Comparison of ENCODE assay signal across 22 cellular contexts in the genomic region with DNA sequence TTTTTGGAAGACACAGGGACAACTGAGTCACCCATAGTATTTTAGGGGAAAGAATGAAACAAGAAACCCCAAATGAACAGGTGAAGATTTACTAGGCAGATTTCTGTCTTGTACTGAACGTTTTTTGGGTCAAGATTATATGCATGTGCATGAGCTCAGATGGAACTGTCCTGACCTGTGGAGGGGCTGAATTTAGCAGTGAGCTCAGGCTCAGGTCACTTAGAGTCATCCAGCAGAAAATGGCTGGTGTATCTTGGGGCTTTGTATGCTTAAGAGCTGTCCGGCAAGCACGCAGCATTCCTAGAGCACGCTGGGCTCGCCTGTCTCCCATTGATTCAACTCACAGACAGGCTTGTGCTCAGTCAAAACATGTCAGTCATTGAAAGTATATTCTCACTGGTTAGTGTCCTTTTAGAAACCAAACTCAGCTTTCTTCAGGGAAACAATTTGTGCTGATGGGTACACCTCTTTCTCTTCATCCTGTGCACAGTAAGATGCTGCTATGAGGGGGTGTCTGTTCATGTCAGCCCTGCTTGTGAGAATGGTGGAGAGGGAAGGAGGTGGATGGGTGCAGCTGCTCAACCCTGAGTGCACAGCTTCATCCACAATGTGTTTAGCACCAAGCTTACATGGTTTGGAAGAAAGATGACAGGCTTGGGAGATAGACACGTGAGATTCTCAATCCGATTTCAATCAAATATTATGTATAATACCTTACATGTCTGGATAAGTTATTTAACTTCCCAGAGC. TPM values are rescaled to one million over a fixed set of nuclear protein-coding genes. Genes with fewer than 3 reads are reported as not detected.
A peak's percentile ranks its signal among the peaks of the same experiment; 100 is the strongest.
DNase-seq lines count a peak whose midpoint lies in the region; ATAC-seq, FAIRE-seq and TF ChIP-seq lines count a peak whose summit lies in the region.
"Had no signal": no experiment of that assay in that cellular context is flagged by ENCODE, and none has a peak within 500 bp of the region (broad histone marks: within the 10 kb centered on the region; RNA-seq: fewer than 3 reads in every experiment).

No MANE protein-coding gene starts in this region.

- intact Hi-C loops in left ventricle myocardium inferior (cut with micrococcal nuclease) (no loop called here), left colon (cut with DNase I, micrococcal nuclease) (no loop called here)
- intact Hi-C loops in activated T-helper 1 cell treated with anti-CD3 and anti-CD28 coated beads, Interleukin-12 subunit alpha, Interleukin-12 subunit beta, Interleukin-2, Interleukin-4 antibody, amounts not matched to agents 30 ng/mL and 10 ng/mL and 1 ng/mL, durations not matched to agents 14 hours and 24 hours and 36 hours (cut with micrococcal nuclease), result no loop called here

- H3K27ac ChIP-seq in left ventricle myocardium inferior (replicated peaks) (peak overlapping the region; percentile 19), neuronal stem cell (replicated peaks; ENCODE audit: low read length) (no peak overlapping the region)
- H3K27ac ChIP-seq: HL-60, KMS-11, Peyer's patch had no signal

- no peak overlapping the region for H3K4ac ChIP-seq in neuronal stem cell (ENCODE audit: low read length)

- H2BK120ac ChIP-seq in neuronal stem cell (ENCODE audit: low read depth, low read length), result no peak overlapping the region

- H3K4me1 ChIP-seq in left ventricle myocardium inferior, result peaks cover 6% of the 10 kb centered on the region
- H3K4me1 ChIP-seq in neuronal stem cell (ENCODE audit: control insufficient read depth in 2 of 2, insufficient read depth in 1 of 2, low read depth in 1 of 2, low read length in 2 of 2), result peaks cover 5 to 10% of the 10 kb centered on the region in 2 donors
- H3K4me1 ChIP-seq: Peyer's patch had no signal

- no peak overlapping the region for H3K4me3 Mint-ChIP-seq in activated T-helper 1 cell treated with anti-CD3 and anti-CD28 coated beads, Interleukin-12 subunit alpha, Interleukin-12 subunit beta, Interleukin-2, Interleukin-4 antibody, amounts not matched to agents 30 ng/mL and 10 ng/mL and 1 ng/mL, durations not matched to agents 14 hours and 24 hours and 36 hours
- H3K4me3 Mint-ChIP-seq: CD4-positive, alpha-beta T cell; GM23338 had no signal

- H4K91ac ChIP-seq in neuronal stem cell (ENCODE audit: low read depth, low read length, poor library complexity), result peak overlapping the region; percentile 34

- H3K23ac ChIP-seq in neuronal stem cell (ENCODE audit: low read depth, low read length, poor library complexity), result no peak overlapping the region

- no peaks in the 10 kb centered on the region for H3K9me3 ChIP-seq in left ventricle myocardium inferior (replicated peaks)
- H3K9me3 ChIP-seq in neuronal stem cell (replicated peaks in 1 of 2; ENCODE audit: control insufficient read depth in 2 of 2, insufficient read depth in 1 of 2, low read depth in 1 of 2, low read length in 2 of 2), result no peaks in the 10 kb centered on the region
- H3K9me3 ChIP-seq: Peyer's patch had no signal

- no CpG with 5 or more reads among the region's 7 CpGs for WGBS in neuronal stem cell (ENCODE audit: extremely low coverage in 2 of 2, insufficient read length in 2 of 2, insufficient replicate concordance in 1 of 2), 2 donors

- H3K27me3 Mint-ChIP-seq in activated T-helper 1 cell treated with anti-CD3 and anti-CD28 coated beads, Interleukin-12 subunit alpha, Interleukin-12 subunit beta, Interleukin-2, Interleukin-4 antibody, amounts not matched to agents 30 ng/mL and 10 ng/mL and 1 ng/mL, durations not matched to agents 14 hours and 24 hours and 36 hours (ENCODE audit: insufficient read depth), result peaks cover 28% of the 10 kb centered on the region

- TF ChIP-seq CTCF in bronchial epithelial cell (IDR thresholded peaks at IDR 0.05; ENCODE audit: insufficient read depth, low read length, severe bottlenecking) (no peak), left ventricle myocardium inferior (IDR thresholded peaks at IDR 0.05; ENCODE audit: borderline replicate concordance) (no peak)

- H2BK15ac ChIP-seq in neuronal stem cell (ENCODE audit: low read length), result no peak overlapping the region

- H3K27ac Mint-ChIP-seq in activated T-helper 1 cell treated with anti-CD3 and anti-CD28 coated beads, Interleukin-12 subunit alpha, Interleukin-12 subunit beta, Interleukin-2, Interleukin-4 antibody, amounts not matched to agents 30 ng/mL and 10 ng/mL and 1 ng/mL, durations not matched to agents 14 hours and 24 hours and 36 hours, result no peak overlapping the region
- H3K27ac Mint-ChIP-seq: CD4-positive, alpha-beta T cell; GM23338 had no signal

- FAIRE-seq in HTR-8/SVneo (lab: Jason Lieb, UNC), result peak; percentile 63
- FAIRE-seq in bronchial epithelial cell (lab: Jason Lieb, UNC), result no peak
- FAIRE-seq: D721Med, GM12892 had no signal

- no peak overlapping the region for H2AK5ac ChIP-seq in neuronal stem cell (ENCODE audit: low read depth, low read length)

- peaks cover 10% of the 10 kb centered on the region for H3K9me3 Mint-ChIP-seq in activated T-helper 1 cell treated with anti-CD3 and anti-CD28 coated beads, Interleukin-12 subunit alpha, Interleukin-12 subunit beta, Interleukin-2, Interleukin-4 antibody, amounts not matched to agents 30 ng/mL and 10 ng/mL and 1 ng/mL, durations not matched to agents 14 hours and 24 hours and 36 hours
- H3K9me3 Mint-ChIP-seq: CD4-positive, alpha-beta T cell; GM23338 had no signal

- H3K4me1 Mint-ChIP-seq in activated T-helper 1 cell treated with anti-CD3 and anti-CD28 coated beads, Interleukin-12 subunit alpha, Interleukin-12 subunit beta, Interleukin-2, Interleukin-4 antibody, amounts not matched to agents 30 ng/mL and 10 ng/mL and 1 ng/mL, durations not matched to agents 14 hours and 24 hours and 36 hours (ENCODE audit: low read depth), result peaks cover 12% of the 10 kb centered on the region

- H3K36me3 Mint-ChIP-seq in activated T-helper 1 cell treated with anti-CD3 and anti-CD28 coated beads, Interleukin-12 subunit alpha, Interleukin-12 subunit beta, Interleukin-2, Interleukin-4 antibody, amounts not matched to agents 30 ng/mL and 10 ng/mL and 1 ng/mL, durations not matched to agents 14 hours and 24 hours and 36 hours (ENCODE audit: low read depth), result peaks cover 5% of the 10 kb centered on the region

- H3K36me3 ChIP-seq in bronchial epithelial cell (ENCODE audit: control insufficient read depth, insufficient read depth, low read length) (no peaks in the 10 kb centered on the region), left ventricle myocardium inferior (peaks cover 5% of the 10 kb centered on the region), neuronal stem cell (replicated peaks in 1 of 2; ENCODE audit: control insufficient read depth in 2 of 2, insufficient read depth in 2 of 2, low read length in 2 of 2) (peaks cover 0 to 7% of the 10 kb centered on the region in 2 donors)
- H3K36me3 ChIP-seq: Peyer's patch had no signal

- H2BK5ac ChIP-seq in neuronal stem cell (ENCODE audit: low read length), result no peak overlapping the region

- no peak overlapping the region for H3K4me2 ChIP-seq in neuronal stem cell (ENCODE audit: insufficient read depth, low read length, poor library complexity, severe bottlenecking)
- H3K4me2 ChIP-seq: GM23338, KMS-11 had no signal

- no peak overlapping the region for H4K8ac ChIP-seq in neuronal stem cell (ENCODE audit: low read depth, low read length)

- H3K9ac ChIP-seq in neuronal stem cell (ENCODE audit: low read depth, low read length, poor library complexity), result no peak overlapping the region
- H3K9ac ChIP-seq: KMS-11 had no signal

- no peaks in the 10 kb centered on the region for H3K79me1 ChIP-seq in neuronal stem cell (ENCODE audit: low read depth, low read length)

- H3K14ac ChIP-seq in neuronal stem cell (ENCODE audit: low read length), result no peak overlapping the region

- H2BK12ac ChIP-seq in neuronal stem cell (ENCODE audit: low read length), result no peak overlapping the region

- no peaks in the 10 kb centered on the region for H3K27me3 ChIP-seq in bronchial epithelial cell (ENCODE audit: control insufficient read depth, insufficient read depth, low read length)
- H3K27me3 ChIP-seq in left ventricle myocardium inferior (ENCODE audit: low read depth), result no peaks in the 10 kb centered on the region
- peaks cover 0 to 3% (median 0%) of the 10 kb centered on the region in 3 experiments for H3K27me3 ChIP-seq in neuronal stem cell (ENCODE audit: control insufficient read depth in 3 of 3, insufficient read depth in 3 of 3, low read depth in 1 of 3, low read length in 3 of 3)
- H3K27me3 ChIP-seq: Peyer's patch had no signal

- DNase-seq in HTR-8/SVneo (ENCODE audit: insufficient read length, low spot score) (no peak), bronchial epithelial cell (ENCODE audit: low read depth) (peak; percentile 17), left ventricle myocardium inferior (no peak), neuronal stem cell (ENCODE audit: low spot score) (no peak), left colon (no peak), CD1c-positive myeloid dendritic cell (ENCODE audit: extremely low spot score) (no peak)
- DNase-seq in activated T-helper 1 cell treated with anti-CD3 and anti-CD28 coated beads, Interleukin-12 subunit alpha, Interleukin-12 subunit beta, Interleukin-2, Interleukin-4 antibody, amounts not matched to agents 30 ng/mL and 10 ng/mL and 1 ng/mL, durations not matched to agents 14 hours and 24 hours and 36 hours (ENCODE audit: low spot score), result no peak
- DNase-seq: CD4-positive, alpha-beta T cell; DMS79 treated with DMSO at 0.1 percent for 48 hours; GDM1; MM.1S; NCI-H1105 treated with DMSO at 0.1 percent for 48 hours; NCI-H1930; NCI-H2171; NCI-H510A; Peyer's patch; SIG-M5 had no signal

- no peak overlapping the region for H3K18ac ChIP-seq in neuronal stem cell (ENCODE audit: low read length)

- H3K4me3 ChIP-seq in bronchial epithelial cell (ENCODE audit: low read depth, low read length) (no peak overlapping the region), left ventricle myocardium inferior (no peak overlapping the region), neuronal stem cell (ENCODE audit: low read length in 2 of 2) (no peak overlapping the region)
- H3K4me3 ChIP-seq: GM23338, Peyer's patch had no signal

- H2AFZ ChIP-seq in neuronal stem cell (ENCODE audit: low read length), result peak overlapping the region; percentile 62
- H2AFZ ChIP-seq: GM23338 had no signal

- ATAC-seq in left colon, result no peak
- ATAC-seq: GM23338 had no signal

RNA-seq across cellular contexts. Expression of gene PDLIM3, which starts 47.5 kb away (rescaled TPM):
- 0.13 and 1.6 TPM in 2 replicates for total RNA-seq in bronchial epithelial cell
- 308 TPM for total RNA-seq in left ventricle myocardium inferior
- 8.0 TPM for polyA plus RNA-seq in neuronal stem cell (2013, experiment 1 of 2)
- 7.3 TPM for polyA plus RNA-seq in neuronal stem cell (2013, experiment 2 of 2)
- total RNA-seq in left colon, result 10 to 100 TPM in 1 of 2 donors, 1 to 10 TPM in 1; 4.3 to 30.8 TPM
- total RNA-seq in activated T-helper 1 cell treated with anti-CD3 and anti-CD28 coated beads, Interleukin-12 subunit alpha, Interleukin-12 subunit beta, Interleukin-2, Interleukin-4 antibody, amounts not matched to agents 30 ng/mL and 10 ng/mL and 1 ng/mL, durations not matched to agents 14 hours and 24 hours and 36 hours, result not detected in 2 replicates
- total RNA-seq: CD4-positive, alpha-beta T cell had no signal
